Comparison of ENCODE assay signal across 1 cellular context in genomic region chr1:183670169-183670568, GRCh38.
TF ChIP-seq lines count a peak whose summit lies in the region.

No MANE protein-coding gene starts in this region.

TF ChIP-seq in HEK293T, 16 proteins besides CTCF, POLR2A, EP300 and RAD21 (continued from another document):
- TF ChIP-seq BHLHE40 (IDR thresholded peaks at IDR 0.05; ENCODE audit: borderline replicate concordance) = no peak
- no peak for TF ChIP-seq SP1 (IDR thresholded peaks at IDR 0.05)
- TF ChIP-seq FOXM1 (IDR thresholded peaks at IDR 0.05; ENCODE audit: borderline replicate concordance) = no peak
- TF ChIP-seq LEF1 (IDR thresholded peaks at IDR 0.05; ENCODE audit: borderline replicate concordance) = no peak
- no peak for TF ChIP-seq NFRKB (IDR thresholded peaks at IDR 0.05)
- TF ChIP-seq ELF4 (IDR thresholded peaks at IDR 0.05) = no peak
TF ChIP-seq in HEK293T: peak in this region for 0.
